In the genomic region with DNA sequence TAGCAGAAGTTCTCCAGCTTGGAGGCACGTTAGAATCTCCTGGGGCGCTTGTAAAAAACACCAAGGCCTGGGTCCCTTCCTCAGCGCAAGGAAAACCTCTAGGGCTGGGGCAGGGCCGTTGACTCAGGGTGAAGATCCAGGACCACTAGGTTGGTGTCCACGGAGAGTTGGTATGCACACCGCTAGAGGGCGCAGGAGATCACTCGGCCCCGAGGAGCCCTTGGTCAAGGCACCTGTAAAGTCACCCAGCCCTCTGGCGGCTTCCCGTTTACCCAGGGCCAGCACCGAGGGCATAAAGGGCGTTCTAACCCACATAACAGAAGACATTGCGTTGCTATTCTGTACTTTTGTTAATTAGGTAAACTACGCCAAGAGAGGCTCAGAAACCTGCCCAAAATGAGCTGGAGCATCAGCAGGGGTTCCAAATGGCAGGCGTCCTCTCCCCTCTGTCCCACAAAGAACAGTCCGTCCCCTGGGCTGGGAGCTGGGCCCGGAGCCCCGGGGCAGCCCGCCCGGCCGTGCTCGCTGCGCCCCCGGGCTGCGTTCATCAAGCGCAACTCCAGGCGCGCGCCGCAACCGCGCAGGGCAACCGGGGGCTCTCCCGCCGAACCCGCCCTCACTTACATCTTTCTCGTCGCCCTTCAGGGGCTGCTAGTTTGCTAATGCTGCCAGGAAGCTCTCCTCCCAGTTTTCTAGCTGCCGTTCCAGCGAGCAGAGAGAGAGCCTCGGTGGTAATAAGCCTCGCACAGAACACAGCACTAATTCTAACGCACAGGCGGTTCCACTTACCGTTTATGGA, we compare ENCODE assay signal across 8 cellular contexts.
DNase-seq lines count a peak whose midpoint lies in the region; ATAC-seq lines count a peak whose summit lies in the region.

No MANE protein-coding gene starts in this region.

- H3K27me3 ChIP-seq in adipocyte (replicated peaks; ENCODE audit: control insufficient read depth, insufficient read depth, low read length): peaks cover 48% of the 10 kb centered on the region

- no peaks in the 10 kb centered on the region for H3K9me3 ChIP-seq in adipocyte (ENCODE audit: control insufficient read depth, low read length)

- no peak overlapping the region for H3K4me3 ChIP-seq in adipocyte (ENCODE audit: low read length)

- H3K4me1 ChIP-seq in adipocyte (ENCODE audit: control insufficient read depth, insufficient read depth, low read length): peaks cover 7% of the 10 kb centered on the region

- DNase-seq in activated CD4-positive, alpha-beta T cell treated with anti-CD3 and anti-CD28 coated beads for 24 hours (ENCODE audit: low read depth in 2 of 2): peak; percentile 12 to 47
- DNase-seq in activated CD4-positive, alpha-beta T cell treated with anti-CD3 and anti-CD28 coated beads for 1 hour: no peak
- peak; percentile 50 for DNase-seq in NCI-H526 treated with DMSO at 0.1 percent for 48 hours (lab: John Stamatoyannopoulos, UW)
- DNase-seq in adipocyte (ENCODE audit: low read depth): peak; percentile 32
- peak; percentile 92 for DNase-seq in iPS-NIHi7 (ENCODE audit: extremely low spot score)
- peak; percentile 13 for DNase-seq in stimulated activated CD8-positive, alpha-beta memory T cell treated with anti-CD3 and anti-CD28 coated beads, Interleukin-4, amount 100 ng/mL, for 24 hours (ENCODE audit: low read depth)
- no peak for DNase-seq in GOT3 (lab: John Stamatoyannopoulos, UW)

- peak; percentile 85 for ATAC-seq in HG02759 (IDR thresholded peaks at IDR 0.05; ENCODE audit: unreplicated experiment)

- H3K9ac ChIP-seq in adipocyte (ENCODE audit: low read length): no peak overlapping the region

- no peaks in the 10 kb centered on the region for H3K36me3 ChIP-seq in adipocyte (ENCODE audit: control insufficient read depth, insufficient read depth, low read length, severe bottlenecking)

Comparison
In these comparisons a context has a peak if more than half of its experiments do, and no peak if none do; other contexts are left out.
1. DNase-seq: peak in activated CD4-positive, alpha-beta T cell treated with anti-CD3 and anti-CD28 coated beads for 24 hours (2 of 2), NCI-H526 treated with DMSO at 0.1 percent for 48 hours (single experiment), adipocyte (single experiment), iPS-NIHi7 (single experiment) and stimulated activated CD8-positive, alpha-beta memory T cell treated with anti-CD3 and anti-CD28 coated beads, Interleukin-4, amount 100 ng/mL, for 24 hours (single experiment); none in activated CD4-positive, alpha-beta T cell treated with anti-CD3 and anti-CD28 coated beads for 1 hour (single experiment) and GOT3 (single experiment).